Comparison of ENCODE assay signal across 9 cellular contexts in the genomic region with DNA sequence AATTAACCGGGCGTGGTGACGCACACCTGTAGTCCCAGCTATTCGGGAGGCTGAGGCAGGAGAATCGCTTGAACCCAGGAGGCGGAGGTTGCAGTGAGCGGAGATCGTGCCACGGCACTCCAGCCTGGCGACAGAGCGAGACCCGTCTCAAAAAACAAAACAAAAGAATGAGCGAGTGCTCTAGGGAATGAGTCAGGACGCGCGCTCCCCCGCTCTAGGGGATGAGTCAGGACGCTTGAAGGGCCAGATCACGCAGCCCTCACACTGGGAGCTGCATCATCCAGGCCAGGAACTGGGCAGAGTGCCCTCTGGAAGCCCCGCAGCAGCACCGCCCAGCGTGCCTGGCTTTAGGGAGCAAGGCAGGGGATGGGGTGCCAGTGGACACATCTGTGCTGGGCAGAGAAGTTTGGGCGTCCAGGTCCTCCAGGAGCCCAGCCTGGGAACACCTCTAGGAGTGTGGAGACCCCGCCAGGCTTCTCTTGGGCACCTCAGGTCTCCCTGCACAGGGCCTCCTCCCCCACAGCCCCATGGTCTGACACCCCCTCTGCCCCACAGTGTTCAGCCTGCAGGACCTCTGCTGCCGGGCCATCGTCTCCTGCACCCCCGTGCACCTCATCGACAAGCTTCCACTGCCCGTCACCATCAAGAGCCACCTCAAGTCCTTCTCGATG. TPM values are rescaled to one million over a fixed set of nuclear protein-coding genes. Genes with fewer than 3 reads are reported as not detected.
DNase-seq lines count a peak whose midpoint lies in the region; ATAC-seq and TF ChIP-seq lines count a peak whose summit lies in the region.
"Had no signal": no experiment of that assay in that cellular context is flagged by ENCODE, and none has a peak within 500 bp of the region (broad histone marks: within the 10 kb centered on the region; RNA-seq: fewer than 3 reads in every experiment).

No MANE protein-coding gene starts in this region.

- no peak overlapping the region for H3K27ac Mint-ChIP-seq in activated CD8-positive, alpha-beta memory T cell treated with anti-CD3 and anti-CD28 coated beads, Interleukin-2, amount 10 ng/mL, durations not matched to agents 7 days and 5 days
- H3K27ac Mint-ChIP-seq: B cell had no signal

- peaks cover 0 to 9% (median 0%) of the 10 kb centered on the region in 4 donors for H3K27me3 ChIP-seq in esophagus muscularis mucosa

- TF ChIP-seq CTCF in esophagus muscularis mucosa (IDR thresholded peaks at IDR 0.05), result no peak

- no peak overlapping the region for H3K4me3 Mint-ChIP-seq in activated CD8-positive, alpha-beta memory T cell treated with anti-CD3 and anti-CD28 coated beads, Interleukin-2, amount 10 ng/mL, durations not matched to agents 7 days and 5 days
- H3K4me3 Mint-ChIP-seq: B cell had no signal

- WGBS in esophagus muscularis mucosa, result 79% methylated on average over 23 of the region's 30 CpGs

- no peaks in the 10 kb centered on the region for H3K27me3 Mint-ChIP-seq in activated CD8-positive, alpha-beta memory T cell treated with anti-CD3 and anti-CD28 coated beads, Interleukin-2, amount 10 ng/mL, durations not matched to agents 7 days and 5 days
- H3K27me3 Mint-ChIP-seq: B cell had no signal

- intact Hi-C loops in esophagus muscularis mucosa (cut with DNase I), result no loop called here

- no peaks in the 10 kb centered on the region for H3K9me3 Mint-ChIP-seq in activated CD8-positive, alpha-beta memory T cell treated with anti-CD3 and anti-CD28 coated beads, Interleukin-2, amount 10 ng/mL, durations not matched to agents 7 days and 5 days (ENCODE audit: low read depth)

- H3K4me3 ChIP-seq in esophagus muscularis mucosa, result no peak overlapping the region

- no peak for TF ChIP-seq EP300 in esophagus muscularis mucosa (IDR thresholded peaks at IDR 0.05)

- no peaks in the 10 kb centered on the region for H3K9me3 ChIP-seq in esophagus muscularis mucosa

- H3K27ac ChIP-seq in esophagus muscularis mucosa (replicated peaks in 1 of 4), result peak overlapping the region in 3 of 4 donors; percentile 15 to 51 (median 27)

- TF ChIP-seq POLR2A in esophagus muscularis mucosa (IDR thresholded peaks at IDR 0.05; ENCODE audit: low read depth), result no peak

- no peaks in the 10 kb centered on the region for H3K36me3 Mint-ChIP-seq in activated CD8-positive, alpha-beta memory T cell treated with anti-CD3 and anti-CD28 coated beads, Interleukin-2, amount 10 ng/mL, durations not matched to agents 7 days and 5 days

- ATAC-seq in activated CD8-positive, alpha-beta memory T cell treated with anti-CD3 and anti-CD28 coated beads, Interleukin-2, amount 10 ng/mL, durations not matched to agents 7 days and 5 days, result no peak

- H3K4me1 ChIP-seq in esophagus muscularis mucosa, result peaks cover 11 to 36% (median 25%) of the 10 kb centered on the region in 4 donors

- H3K4me1 Mint-ChIP-seq in activated CD8-positive, alpha-beta memory T cell treated with anti-CD3 and anti-CD28 coated beads, Interleukin-2, amount 10 ng/mL, durations not matched to agents 7 days and 5 days, result no peaks in the 10 kb centered on the region
- H3K4me1 Mint-ChIP-seq: B cell had no signal

- peaks cover 0 to 43% (median 37%) of the 10 kb centered on the region in 4 donors for H3K36me3 ChIP-seq in esophagus muscularis mucosa

- peak; percentile 55 for DNase-seq in activated CD8-positive, alpha-beta memory T cell treated with anti-CD3 and anti-CD28 coated beads, Interleukin-2, amount 50 U/mL, for 48 hours
- no peak for DNase-seq in activated CD8-positive, alpha-beta memory T cell treated with anti-CD3 and anti-CD28 coated beads, Interleukin-2, amount 10 ng/mL, durations not matched to agents 7 days and 5 days
- DNase-seq in esophagus muscularis mucosa (ENCODE audit: extremely low spot score) (no peak), superior temporal gyrus (ENCODE audit: extremely low spot score) (peak; percentile 35), SIG-M5 treated with dmso at 0.1 percent for 504 hours (lab: John Stamatoyannopoulos, UW; ENCODE audit: unreplicated experiment) (no peak)
- no peak for DNase-seq in stimulated activated CD4-positive, alpha-beta T cell treated with anti-CD3 and anti-CD28 coated beads, Interleukin-4, amount 100 ng/mL, for 24 hours
- DNase-seq: activated effector memory CD4-positive, alpha-beta T cell treated with anti-CD3 and anti-CD28 coated beads, Interleukin-2, amount 50 U/mL, for 16 hours; NCI-H524 had no signal

- CTCF ChIA-PET in activated CD8-positive, alpha-beta memory T cell treated with anti-CD3 and anti-CD28 coated beads, Interleukin-2, amount 10 ng/mL, durations not matched to agents 7 days and 5 days (lab: Charles Lee), result no interaction called here

RNA-seq across cellular contexts. Expression of gene WFIKKN1, which starts 3.9 kb away (rescaled TPM):
- total RNA-seq in activated CD8-positive, alpha-beta memory T cell treated with anti-CD3 and anti-CD28 coated beads, Interleukin-2, amount 10 ng/mL, durations not matched to agents 7 days and 5 days, result under 1 TPM; 0.12 to 0.23 TPM
- under 1 TPM; 0.33 to 0.80 (median 0.43) TPM for total RNA-seq in esophagus muscularis mucosa

RNA-seq across cellular contexts. Expression of gene METTL26, which starts 9.2 kb away (rescaled TPM):
- 10 to 100 TPM; 86.7 to 92.6 TPM for total RNA-seq in activated CD8-positive, alpha-beta memory T cell treated with anti-CD3 and anti-CD28 coated beads, Interleukin-2, amount 10 ng/mL, durations not matched to agents 7 days and 5 days
- total RNA-seq in esophagus muscularis mucosa, result 100 to 1,000 TPM; 129 to 166 (median 142) TPM

RNA-seq across cellular contexts. Expression of gene MCRIP2, which starts 14.7 kb away (rescaled TPM):
- 10 to 100 TPM; 42.5 to 47.3 TPM for total RNA-seq in activated CD8-positive, alpha-beta memory T cell treated with anti-CD3 and anti-CD28 coated beads, Interleukin-2, amount 10 ng/mL, durations not matched to agents 7 days and 5 days
- 10 to 100 TPM; 50.7 to 65.4 (median 59.1) TPM for total RNA-seq in esophagus muscularis mucosa

RNA-seq across cellular contexts. Expression of gene WDR90, which starts 22.2 kb away (rescaled TPM):
- total RNA-seq in activated CD8-positive, alpha-beta memory T cell treated with anti-CD3 and anti-CD28 coated beads, Interleukin-2, amount 10 ng/mL, durations not matched to agents 7 days and 5 days, result 100 to 1,000 TPM in 1 of 2 experiments, 10 to 100 TPM in 1; 74.7 to 108 TPM
- total RNA-seq in esophagus muscularis mucosa, result 10 to 100 TPM in 3 of 4 donors, 1 to 10 TPM in 1; 8.2 to 22.7 (median 16.5) TPM

RNA-seq across cellular contexts. Expression of gene RAB40C, which starts 37.1 kb away (rescaled TPM):
- total RNA-seq in activated CD8-positive, alpha-beta memory T cell treated with anti-CD3 and anti-CD28 coated beads, Interleukin-2, amount 10 ng/mL, durations not matched to agents 7 days and 5 days, result 10 to 100 TPM; 13.3 to 14.0 TPM
- 10 to 100 TPM; 20.8 to 25.3 (median 23.0) TPM for total RNA-seq in esophagus muscularis mucosa

Comparison
In these comparisons a context has a peak if more than half of its experiments do, and no peak if none do; other contexts are left out.
1. DNase-seq: peak in activated CD8-positive, alpha-beta memory T cell treated with anti-CD3 and anti-CD28 coated beads, Interleukin-2, amount 50 U/mL, for 48 hours (single experiment) and superior temporal gyrus (single experiment); none in activated CD8-positive, alpha-beta memory T cell treated with anti-CD3 and anti-CD28 coated beads, Interleukin-2, amount 10 ng/mL, durations not matched to agents 7 days and 5 days (single experiment), esophagus muscularis mucosa (single experiment), SIG-M5 treated with dmso at 0.1 percent for 504 hours (single experiment) and stimulated activated CD4-positive, alpha-beta T cell treated with anti-CD3 and anti-CD28 coated beads, Interleukin-4, amount 100 ng/mL, for 24 hours (single experiment).